ENCODE assay signal across 8 cellular contexts in genomic region chr14:20782280-20782890, GRCh38. TPM values are rescaled to one million over a fixed set of nuclear protein-coding genes. Genes with fewer than 3 reads are reported as not detected.
DNase-seq lines count a peak whose midpoint lies in the region; ATAC-seq, FAIRE-seq and TF ChIP-seq lines count a peak whose summit lies in the region.
"Had no signal": no experiment of that assay in that cellular context is flagged by ENCODE, and none has a peak within 500 bp of the region (broad histone marks: within the 10 kb centered on the region; RNA-seq: fewer than 3 reads in every experiment).

No MANE protein-coding gene starts in this region.

- no peak for FAIRE-seq in pancreas (lab: Jason Lieb, UNC)

- no peaks in the 10 kb centered on the region for H3K4me1 ChIP-seq in pancreas

- intact Hi-C loops in pancreas (cut with DNase I) = no loop called here

- H3K27ac ChIP-seq in caudate nucleus (ENCODE audit: low read depth, low read length) (peak overlapping the region; percentile 65), pancreas (peak overlapping the region in 2 of 4 donors; percentile 22 to 40), WERI-Rb-1 (no peak overlapping the region)

- WGBS in pancreas, 2 donors = 36 to 47% methylated on average over 5 of the region's 5 CpGs

- H3K36me3 ChIP-seq in pancreas = no peaks in the 10 kb centered on the region
- H3K36me3 ChIP-seq in WERI-Rb-1 = no peaks in the 10 kb centered on the region

- peak overlapping the region in 1 of 4 donors; percentile 22 for H3K4me3 ChIP-seq in pancreas
- no peak overlapping the region for H3K4me3 ChIP-seq in WERI-Rb-1 (ENCODE audit: low read depth, low read length)

- peak; percentile 54 for ATAC-seq in GM19452 (IDR thresholded peaks at IDR 0.05; ENCODE audit: unreplicated experiment)
- peak; percentile 45 for ATAC-seq in HG03571 (IDR thresholded peaks at IDR 0.05; ENCODE audit: unreplicated experiment)
- ATAC-seq in pancreas = peak in 3 of 4 donors; percentile 45 to 73 (median 61)
- no peak for ATAC-seq in HG02571 (IDR thresholded peaks at IDR 0.05; ENCODE audit: unreplicated experiment)
- no peak for ATAC-seq in GM21390 (IDR thresholded peaks at IDR 0.05; ENCODE audit: unreplicated experiment)

- no peaks in the 10 kb centered on the region for H3K27me3 ChIP-seq in pancreas
- peaks cover 83% of the 10 kb centered on the region for H3K27me3 ChIP-seq in WERI-Rb-1 (ENCODE audit: insufficient read depth, low read depth, severe bottlenecking)

- H3K9me3 ChIP-seq in pancreas (no peaks in the 10 kb centered on the region), WERI-Rb-1 (ENCODE audit: severe bottlenecking) (no peaks in the 10 kb centered on the region)

- TF ChIP-seq CTCF in pancreas (IDR thresholded peaks at IDR 0.05) = no peak
- TF ChIP-seq CTCF in WERI-Rb-1 (IDR thresholded peaks at IDR 0.05; ENCODE audit: low read depth, low read length) = no peak

- DNase-seq in caudate nucleus (lab: John Stamatoyannopoulos, UW) (no peak), pancreas (no peak), WERI-Rb-1 (no peak)

RNA-seq across cellular contexts. Expression of gene RNASE6, which starts 1.3 kb away (rescaled TPM):
- 1 to 10 TPM in 3 of 6 donors, under 1 TPM in 3; 0.31 to 9.9 (median 1.5) TPM for total RNA-seq in pancreas
- 1 to 10 TPM in 1 of 2 donors, under 1 TPM in 1; 0.99 to 1.1 TPM for polyA plus RNA-seq in pancreas

RNA-seq across cellular contexts. Expression of gene EDDM3B, which starts 14.2 kb away (rescaled TPM):
- total RNA-seq in pancreas = not detected
- not detected for polyA plus RNA-seq in pancreas
- total RNA-seq: glomerular endothelial cell had no signal

RNA-seq across cellular contexts. Expression of gene RNASE1, which starts 20.3 kb away (rescaled TPM):
- 100 to 1,000 TPM; 281 to 696 (median 362) TPM for total RNA-seq in pancreas
- 100 to 1,000 TPM; 144 to 177 TPM for polyA plus RNA-seq in pancreas

RNA-seq across cellular contexts. Expression of gene EDDM3A, which starts 36.7 kb away (rescaled TPM):
- not detected for total RNA-seq in pancreas
- polyA plus RNA-seq in pancreas = not detected
- total RNA-seq: glomerular endothelial cell had no signal

Comparison
In these comparisons a context has a peak if more than half of its experiments do, and no peak if none do; other contexts are left out.
1. ATAC-seq: peak in GM19452 (single experiment), HG03571 (single experiment) and pancreas (3 of 4); none in HG02571 (single experiment) and GM21390 (single experiment).